ENCODE assay signal across 14 cellular contexts in genomic region chr12:84875241-84875640, GRCh38. TPM values are rescaled to one million over a fixed set of nuclear protein-coding genes. Genes with fewer than 3 reads are reported as not detected.
DNase-seq lines count a peak whose midpoint lies in the region; ATAC-seq, FAIRE-seq and TF ChIP-seq lines count a peak whose summit lies in the region.
"Had no signal": no experiment of that assay in that cellular context is flagged by ENCODE, and none has a peak within 500 bp of the region (broad histone marks: within the 10 kb centered on the region; RNA-seq: fewer than 3 reads in every experiment).

No MANE protein-coding gene starts in this region.

- no peak for TF ChIP-seq EP300 in A549 (IDR thresholded peaks at IDR 0.05)

- H3K23ac ChIP-seq in mesenchymal stem cell (ENCODE audit: low read length in 2 of 2) = no peak overlapping the region

- no peak overlapping the region for H4K91ac ChIP-seq in mesenchymal stem cell (ENCODE audit: low read length)

- DNase-seq in A549 (ENCODE audit: low read depth in 1 of 2, low spot score in 1 of 2) = no peak
- peak; percentile 20 for DNase-seq in GM23338 (ENCODE audit: low spot score)
- peak; percentile 79 for DNase-seq in SK-MEL-5 (ENCODE audit: low read depth, low spot score)
- DNase-seq in mesenchymal stem cell = peak; percentile 30
- no peak for DNase-seq in lower lobe of right lung
- no peak for DNase-seq in cerebellum (ENCODE audit: low spot score)
- DNase-seq in T1000 (lab: John Stamatoyannopoulos, UW) = no peak
- no peak for DNase-seq in type B pancreatic cell (ENCODE audit: extremely low spot score, unreplicated experiment)
- DNase-seq: 8988T, NCI-H1048, Right ventricle myocardium superior had no signal

- POLR2A ChIA-PET in A549 (lab: Yijun Ruan, JAX) = no interaction called here

- H3K4me1 ChIP-seq in A549 (no peaks in the 10 kb centered on the region), GM23338 (ENCODE audit: insufficient read depth) (no peaks in the 10 kb centered on the region), mesenchymal stem cell (ENCODE audit: control insufficient read depth, insufficient read depth, low read depth, low read length) (no peaks in the 10 kb centered on the region), lower lobe of right lung (no peaks in the 10 kb centered on the region)

- no peak overlapping the region for H3K4me3 Mint-ChIP-seq in GM23338
- H3K4me3 Mint-ChIP-seq in type B pancreatic cell = no peak overlapping the region
- H3K4me3 Mint-ChIP-seq: CD4-positive, CD25-positive, alpha-beta regulatory T cell had no signal

- no peak for FAIRE-seq in A549 (lab: Jason Lieb, UNC)

- intact Hi-C loops in lower lobe of right lung (cut with DNase I) = loop anchor here (10.0 kb wide), 1 partner anchor 150 kb away; no protein-coding TSS in a partner anchor

- H3K4me1 Mint-ChIP-seq in GM23338 (no peaks in the 10 kb centered on the region), type B pancreatic cell (ENCODE audit: unreplicated experiment) (no peaks in the 10 kb centered on the region)
- H3K4me1 Mint-ChIP-seq: CD4-positive, CD25-positive, alpha-beta regulatory T cell had no signal

- H3K36me3 Mint-ChIP-seq in GM23338 (ENCODE audit: low read depth) (no peaks in the 10 kb centered on the region), type B pancreatic cell (no peaks in the 10 kb centered on the region)
- H3K36me3 Mint-ChIP-seq: CD4-positive, CD25-positive, alpha-beta regulatory T cell had no signal

- H3K27me3 Mint-ChIP-seq in GM23338 (ENCODE audit: insufficient read depth, low read depth, poor library complexity) (no peaks in the 10 kb centered on the region), type B pancreatic cell (no peaks in the 10 kb centered on the region)
- H3K27me3 Mint-ChIP-seq: CD4-positive, CD25-positive, alpha-beta regulatory T cell had no signal

- H3K79me2 ChIP-seq in GM23338 (replicated peaks; ENCODE audit: insufficient read depth) = no peaks in the 10 kb centered on the region

- no peak overlapping the region for H2BK120ac ChIP-seq in mesenchymal stem cell (ENCODE audit: low read depth, low read length)

- no peak overlapping the region for H2BK5ac ChIP-seq in mesenchymal stem cell (ENCODE audit: low read depth, low read length, poor library complexity, severe bottlenecking)

- H3K27ac Mint-ChIP-seq in GM23338 (no peak overlapping the region), type B pancreatic cell (no peak overlapping the region)
- H3K27ac Mint-ChIP-seq: CD4-positive, CD25-positive, alpha-beta regulatory T cell had no signal

- TF ChIP-seq CTCF in A549 (IDR thresholded peaks at IDR 0.05) (no peak), GM23338 (conservative IDR thresholded peaks at IDR 0.05; ENCODE audit: low read depth in 2 of 2) (no peak), lower lobe of right lung (IDR thresholded peaks at IDR 0.05) (no peak), type B pancreatic cell (conservative IDR thresholded peaks at IDR 0.05) (no peak)

- peak overlapping the region; percentile 46 for H3K9ac ChIP-seq in mesenchymal stem cell (ENCODE audit: low read length)
- H3K9ac ChIP-seq: BLaER1 had no signal

- H3K9me3 Mint-ChIP-seq in GM23338 = no peaks in the 10 kb centered on the region
- no peaks in the 10 kb centered on the region for H3K9me3 Mint-ChIP-seq in type B pancreatic cell
- H3K9me3 Mint-ChIP-seq: CD4-positive, CD25-positive, alpha-beta regulatory T cell had no signal

- CTCF ChIA-PET in A549 (lab: Yijun Ruan, JAX) = interaction anchor here (0.7 to 7.0 kb wide), 13 partner anchors 10 to 403 kb away, joined by 3 to 182 read pairs (median 4); partner anchors contain the start of genes LRRIQ1 and TSPAN19

- no peak overlapping the region for H3K14ac ChIP-seq in mesenchymal stem cell (ENCODE audit: low read length in 2 of 2)

- no peak overlapping the region for H4K8ac ChIP-seq in mesenchymal stem cell (ENCODE audit: low read length)

- no peak overlapping the region for H3K18ac ChIP-seq in mesenchymal stem cell (ENCODE audit: low read depth in 1 of 2, low read length in 2 of 2)

- in situ Hi-C loops in SK-MEL-5 (cut with HindIII; ENCODE audit: low pct_unique_long_range_greater_than_20kb, low sequenced_read_pairs) = no loop called here

- no peaks in the 10 kb centered on the region for H3K36me3 ChIP-seq in GM23338 (ENCODE audit: insufficient read depth)
- peaks cover 0 to 43% of the 10 kb centered on the region in 2 experiments for H3K36me3 ChIP-seq in mesenchymal stem cell (ENCODE audit: control insufficient read depth in 1 of 2, insufficient read depth in 2 of 2, low read depth in 1 of 2, low read length in 2 of 2)
- H3K36me3 ChIP-seq in lower lobe of right lung = no peaks in the 10 kb centered on the region
- H3K36me3 ChIP-seq: BLaER1 had no signal

- H2BK12ac ChIP-seq in mesenchymal stem cell (ENCODE audit: low read length in 2 of 2) = no peak overlapping the region

- no peak overlapping the region for H3K4ac ChIP-seq in mesenchymal stem cell (ENCODE audit: low read depth in 1 of 2, low read length in 2 of 2)

- H3K27ac ChIP-seq in A549 (no peak overlapping the region), GM23338 (ENCODE audit: low read depth) (no peak overlapping the region), mesenchymal stem cell (ENCODE audit: low read length, poor library complexity, severe bottlenecking) (no peak overlapping the region), lower lobe of right lung (no peak overlapping the region)
- H3K27ac ChIP-seq: BLaER1 had no signal

- H3K79me1 ChIP-seq in mesenchymal stem cell (replicated peaks; ENCODE audit: low read length, poor library complexity, severe bottlenecking) = no peaks in the 10 kb centered on the region

- no peaks in the 10 kb centered on the region for H3F3A ChIP-seq in GM23338 (replicated peaks; ENCODE audit: low read depth)

- no peaks in the 10 kb centered on the region for H3K9me2 ChIP-seq in GM23338 (ENCODE audit: insufficient read depth)

- ATAC-seq in A549 (peak in 1 of 2 experiments; percentile 35; a peak in 2 of 6 replicates), GM23338 (no peak), lower lobe of right lung (no peak)

- no peak for TF ChIP-seq RAD21 in A549 (conservative IDR thresholded peaks at IDR 0.05 in 1 of 2, IDR thresholded peaks at IDR 0.05 in 1 of 2)

- H3K27me3 ChIP-seq in GM23338 (ENCODE audit: insufficient read depth) = no peaks in the 10 kb centered on the region
- no peaks in the 10 kb centered on the region for H3K27me3 ChIP-seq in mesenchymal stem cell (ENCODE audit: control insufficient read depth in 1 of 2, insufficient read depth in 1 of 2, low read length in 2 of 2)
- H3K27me3 ChIP-seq in lower lobe of right lung (ENCODE audit: low read depth) = no peaks in the 10 kb centered on the region
- H3K27me3 ChIP-seq: BLaER1 had no signal

- H2AFZ ChIP-seq in GM23338 (no peak overlapping the region), mesenchymal stem cell (ENCODE audit: low read depth, low read length) (no peak overlapping the region)

- H3K4me2 ChIP-seq in A549 = no peak overlapping the region
- H3K4me2 ChIP-seq in GM23338 = no peak overlapping the region
- no peak overlapping the region for H3K4me2 ChIP-seq in mesenchymal stem cell (ENCODE audit: low read length, poor library complexity, severe bottlenecking)
- H3K4me2 ChIP-seq: BLaER1 had no signal

- no peak overlapping the region for H2BK15ac ChIP-seq in mesenchymal stem cell (ENCODE audit: low read depth, poor library complexity, severe bottlenecking)

- no peaks in the 10 kb centered on the region for H4K20me1 ChIP-seq in GM23338 (replicated peaks; ENCODE audit: insufficient read depth)
- H4K20me1 ChIP-seq: BLaER1 had no signal

- H3K9me3 ChIP-seq in A549 (no peaks in the 10 kb centered on the region), mesenchymal stem cell (ENCODE audit: control insufficient read depth, low read length) (no peaks in the 10 kb centered on the region), lower lobe of right lung (no peaks in the 10 kb centered on the region)
- H3K9me3 ChIP-seq: BLaER1 had no signal

- H3K4me3 ChIP-seq in A549 = no peak overlapping the region
- H3K4me3 ChIP-seq in GM23338 = no peak overlapping the region
- H3K4me3 ChIP-seq in mesenchymal stem cell (ENCODE audit: insufficient read depth in 1 of 2, low read depth in 1 of 2, low read length in 2 of 2) = no peak overlapping the region
- no peak overlapping the region for H3K4me3 ChIP-seq in lower lobe of right lung
- H3K4me3 ChIP-seq: BLaER1 had no signal

- 13% methylated on average over 4 of the region's 4 CpGs for WGBS in A549 (ENCODE audit: missing lambda C conversion rate)
- WGBS in mesenchymal stem cell = 48% methylated on average over 3 of the region's 4 CpGs

- no peak overlapping the region for H2AK5ac ChIP-seq in mesenchymal stem cell (ENCODE audit: low read length, severe bottlenecking)

- TF ChIP-seq POLR2A in A549 (IDR thresholded peaks at IDR 0.05; ENCODE audit: low read length) = no peak

TF ChIP-seq in A549, 52 proteins besides CTCF, POLR2A, EP300 and RAD21:
- TF ChIP-seq MAFK (IDR thresholded peaks at IDR 0.05; ENCODE audit: partially characterized antibody) (peak; percentile 30), EHMT2 (IDR thresholded peaks at IDR 0.05; ENCODE audit: low read depth) (no peak)

TF ChIP-seq in GM23338, 12 proteins besides CTCF, POLR2A, EP300 and RAD21 (continues in another document):
- no peak for TF ChIP-seq ZNF114 (CRISPR knock-in tag; IDR thresholded peaks at IDR 0.05)
- TF ChIP-seq EZH2 (IDR thresholded peaks at IDR 0.05; ENCODE audit: low read depth, unreplicated experiment) = no peak

RNA-seq across cellular contexts. Expression of gene SLC6A15, which starts 37.4 kb away (rescaled TPM):
- 1.0 and 1.3 TPM in 2 replicates for polyA plus RNA-seq in A549 (2011; rRNA removed)
- 0.13 and 0.15 TPM in 2 replicates for polyA plus RNA-seq in A549 (2012; cell fraction: cytosol; rRNA removed)
- polyA plus RNA-seq in A549 (2012; cell fraction: nucleus; rRNA removed) = 0.20 and 0.31 TPM in 2 replicates
- polyA plus RNA-seq in A549 (2017; fragmentation: RNase III; extraction: RNeasy Plus Mini Kit Qiagen cat#74134 plus additional on column Dnase treatment) = 1.5 to 2.3 TPM (median 1.9 TPM) in 3 replicates
- 0.58 and 0.74 TPM in 2 replicates for polyA minus RNA-seq in A549 (2011; rRNA and poly(A)+ RNA removed)
- 22.9 and 27.9 TPM in 2 replicates for total RNA-seq in GM23338 (2014; rRNA removed; shearing (Covaris generic))
- polyA plus RNA-seq in GM23338 (2016; fragmentation: Nextera tagmentation; extraction: Ambion mirVana) = 11.7 and 12.1 TPM in 2 replicates
- 101 and 103 TPM in 2 replicates for total RNA-seq in SK-MEL-5 (2014; rRNA removed; shearing (Covaris generic))
- polyA plus RNA-seq in SK-MEL-5 (2015; cell fraction: cytosol; rRNA removed) = 47.4 TPM in 2 replicates
- polyA plus RNA-seq in SK-MEL-5 (2015; cell fraction: nucleus; rRNA removed) = 35.2 and 35.4 TPM in 2 replicates
- 20.0 TPM for polyA plus RNA-seq in mesenchymal stem cell (2013, experiment 1 of 2)
- polyA plus RNA-seq in mesenchymal stem cell (2013, experiment 2 of 2) = 19.2 TPM
- not detected for total RNA-seq in lower lobe of right lung
- total RNA-seq in cerebellum = 63.4 TPM
- total RNA-seq in type B pancreatic cell (ENCODE audit: low replicate concordance) = 1.4 and 14.8 TPM in 2 replicates
- total RNA-seq: CD4-positive, CD25-positive, alpha-beta regulatory T cell; HT-29; Right ventricle myocardium superior had no signal
- polyA plus RNA-seq: CD4-positive, CD25-positive, alpha-beta regulatory T cell had no signal

Comparison
In these comparisons a context has a peak if more than half of its experiments do, and no peak if none do; other contexts are left out.
1. DNase-seq: peak in GM23338 (single experiment), SK-MEL-5 (single experiment) and mesenchymal stem cell (single experiment); none in A549 (0 of 2), lower lobe of right lung (single experiment), cerebellum (single experiment), T1000 (single experiment) and type B pancreatic cell (single experiment).